Comparison of ENCODE assay signal across 8 cellular contexts in the genomic region with DNA sequence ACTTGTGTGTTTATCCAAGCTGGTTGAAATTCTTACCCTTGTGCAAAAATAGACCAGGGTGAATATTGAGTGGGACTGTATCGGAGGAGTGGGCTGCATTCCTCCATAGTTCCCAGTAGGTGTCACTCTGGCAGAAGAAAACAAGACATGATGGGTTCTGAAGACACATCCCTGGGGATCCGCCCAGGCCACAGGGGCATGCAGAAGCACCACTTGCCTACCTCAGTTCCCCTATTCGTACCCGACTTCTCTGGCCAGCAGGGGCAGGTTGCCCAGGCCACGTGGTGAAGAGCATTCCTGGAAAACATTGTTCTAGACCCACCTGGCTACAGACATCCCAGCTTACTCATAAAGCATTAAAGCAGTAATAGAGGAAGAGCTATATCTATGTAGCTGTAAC.
A peak's percentile ranks its signal among the peaks of the same experiment; 100 is the strongest.
DNase-seq lines count a peak whose midpoint lies in the region; ATAC-seq and TF ChIP-seq lines count a peak whose summit lies in the region.

No MANE protein-coding gene starts in this region.

- ATAC-seq in HG03280 (IDR thresholded peaks at IDR 0.05; ENCODE audit: unreplicated experiment) (peak; percentile 48), HG03097 (IDR thresholded peaks at IDR 0.05; ENCODE audit: low FRiP score, unreplicated experiment) (no peak)

- TF ChIP-seq CTCF in AG09319 (IDR thresholded peaks at IDR 0.05; ENCODE audit: low read depth, low read length): peak; percentile 49
- peak; percentile 78 for TF ChIP-seq CTCF in GM13976 (IDR thresholded peaks at IDR 0.05; ENCODE audit: borderline replicate concordance, control extremely low read depth, extremely low read depth, insufficient read depth, missing control alignments)

- in situ Hi-C loops in GM13976 (cut with MboI; ENCODE audit: low sequenced_read_pairs, unreplicated experiment): loop anchor here (5.0 to 25.0 kb wide), 3 partner anchors 74 to 571 kb away; partner anchors contain the start of genes CEP192 and MC5R

- DNase-seq in AG09319 (ENCODE audit: extremely low read depth, low read depth): no peak
- DNase-seq in GM13976 (ENCODE audit: low spot score): peak; percentile 75
- DNase-seq in NOMO-1 treated with DMSO at 0.1 percent for 48 hours (lab: John Stamatoyannopoulos, UW; ENCODE audit: unreplicated experiment): peak; percentile 48
- peak; percentile 14 for DNase-seq in amniotic epithelial cell (ENCODE audit: low read depth)
- DNase-seq in hepatic stellate cell (ENCODE audit: low spot score): peak; percentile 20
- peak; percentile 29 for DNase-seq in stimulated activated CD4-positive, alpha-beta T cell treated with anti-CD3 and anti-CD28 coated beads, Interleukin-4, amount 100 ng/mL, for 1 hour
